8 cellular contexts compared by ENCODE assay signal in the genomic region with DNA sequence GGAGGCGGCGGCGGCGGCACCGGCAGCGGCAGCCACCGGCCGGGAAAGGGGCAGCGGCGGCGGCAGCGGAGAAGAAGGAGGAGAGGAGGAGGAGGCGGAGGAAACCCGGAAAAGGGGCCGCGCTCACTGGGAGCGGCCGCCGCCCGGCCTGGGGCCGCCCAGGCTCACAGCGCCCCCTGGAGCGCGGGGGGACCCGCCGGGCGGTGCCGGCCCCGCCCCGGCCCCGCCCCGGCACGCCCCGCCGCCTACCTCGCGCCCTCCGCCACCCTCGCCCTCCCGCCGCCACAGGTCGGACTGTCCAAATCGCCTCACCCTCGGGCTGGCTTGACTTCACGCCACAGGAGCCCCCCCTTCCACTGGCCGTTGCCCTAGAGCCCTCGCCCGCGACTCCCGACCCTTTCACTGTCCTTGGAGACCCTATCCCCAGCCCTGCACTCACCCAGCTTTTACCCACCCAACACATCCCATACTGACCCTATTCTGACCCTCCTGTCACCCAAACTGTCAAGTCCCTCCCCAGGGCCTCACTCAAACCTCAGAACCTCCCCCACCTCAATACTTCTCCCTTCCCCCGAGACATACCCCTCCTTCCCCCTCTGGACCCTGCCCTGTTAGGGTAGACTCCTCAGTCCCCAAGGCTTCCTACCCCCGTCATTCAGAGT. TPM values are rescaled to one million over a fixed set of nuclear protein-coding genes. Genes with fewer than 3 reads are reported as not detected.
A peak's percentile ranks its signal among the peaks of the same experiment; 100 is the strongest.
DNase-seq lines count a peak whose midpoint lies in the region; ATAC-seq lines count a peak whose summit lies in the region.

A gene (minus strand): TSS at position 85 of the 662 bp plus-strand sequence. CDS start 370 bp downstream, outside the sequence.

- H3K27me3 ChIP-seq in effector memory CD4-positive, alpha-beta T cell (replicated peaks; ENCODE audit: control insufficient read depth, insufficient read depth, low read length, poor library complexity, severe bottlenecking), result peaks cover 2% of the 10 kb centered on the region

- H3K27me3 Mint-ChIP-seq in memory B cell, result no peaks in the 10 kb centered on the region

- CTCF ChIA-PET in activated CD8-positive, alpha-beta memory T cell treated with anti-CD3 and anti-CD28 coated beads for 36 hours (lab: Charles Lee), result interaction anchor here (0.6 to 0.7 kb wide), 2 partner anchors 8 to 341 kb away, joined by 3 read pairs; no protein-coding TSS in a partner anchor

- peaks cover 22% of the 10 kb centered on the region for H3K4me1 Mint-ChIP-seq in memory B cell

- peak within 1 kb of the TSS; percentile 87 for H3K4me3 Mint-ChIP-seq in memory B cell

- ATAC-seq in GM19025 (IDR thresholded peaks at IDR 0.05; ENCODE audit: low read depth, unreplicated experiment), result peak; percentile 95
- peak; percentile 90 for ATAC-seq in HG03280 (IDR thresholded peaks at IDR 0.05; ENCODE audit: unreplicated experiment)
- ATAC-seq in memory B cell (ENCODE audit: low read depth), result peak; percentile 94

- H3K4me3 ChIP-seq in effector memory CD4-positive, alpha-beta T cell (ENCODE audit: insufficient read depth, low read depth, low read length, poor library complexity, severe bottlenecking), result peak within 1 kb of the TSS; percentile 61

- no peaks in the 10 kb centered on the region for H3K9me3 Mint-ChIP-seq in memory B cell

- peak within 1 kb of the TSS; percentile 85 for H3K27ac Mint-ChIP-seq in memory B cell

- DNase-seq in AG20443 (ENCODE audit: low spot score), result peak; percentile 99
- DNase-seq in NCI-H82 (lab: John Stamatoyannopoulos, UW), result peak; percentile 80
- DNase-seq in effector memory CD4-positive, alpha-beta T cell, result peak; percentile 57 to 61 (median 59)
- peak; percentile 56 to 66 for DNase-seq in memory B cell (ENCODE audit: low spot score in 2 of 2)
- DNase-seq in stimulated activated CD8-positive, alpha-beta memory T cell treated with anti-CD3 and anti-CD28 coated beads, Interleukin-12 subunit alpha, Interleukin-12 subunit beta, amount 100 ng/mL, for 24 hours (ENCODE audit: extremely low read depth), result peak; percentile 54

- POLR2A ChIA-PET in activated CD8-positive, alpha-beta memory T cell treated with anti-CD3 and anti-CD28 coated beads for 36 hours (lab: Charles Lee), result no interaction called here

- H3K36me3 Mint-ChIP-seq in memory B cell, result peaks cover 11% of the 10 kb centered on the region

- H3K4me1 ChIP-seq in effector memory CD4-positive, alpha-beta T cell (ENCODE audit: control insufficient read depth, insufficient read depth, low read length, poor library complexity, severe bottlenecking), result peaks cover 17% of the 10 kb centered on the region

- H3K36me3 ChIP-seq in effector memory CD4-positive, alpha-beta T cell (ENCODE audit: control insufficient read depth, insufficient read depth, low read length), result peaks cover 8% of the 10 kb centered on the region

- no peak within 1 kb of the TSS for H3K27ac ChIP-seq in effector memory CD4-positive, alpha-beta T cell (ENCODE audit: insufficient read depth, low read length, poor library complexity, severe bottlenecking)

- no peaks in the 10 kb centered on the region for H3K9me3 ChIP-seq in effector memory CD4-positive, alpha-beta T cell (ENCODE audit: control insufficient read depth, low read length)

RNA-seq across cellular contexts. Expression of the gene that starts here (rescaled TPM):
- 10 to 100 TPM; 94.9 to 98.5 TPM for total RNA-seq in activated CD8-positive, alpha-beta memory T cell treated with anti-CD3 and anti-CD28 coated beads for 36 hours
